Comparison of ENCODE assay signal across 1 cellular context in the genomic region with DNA sequence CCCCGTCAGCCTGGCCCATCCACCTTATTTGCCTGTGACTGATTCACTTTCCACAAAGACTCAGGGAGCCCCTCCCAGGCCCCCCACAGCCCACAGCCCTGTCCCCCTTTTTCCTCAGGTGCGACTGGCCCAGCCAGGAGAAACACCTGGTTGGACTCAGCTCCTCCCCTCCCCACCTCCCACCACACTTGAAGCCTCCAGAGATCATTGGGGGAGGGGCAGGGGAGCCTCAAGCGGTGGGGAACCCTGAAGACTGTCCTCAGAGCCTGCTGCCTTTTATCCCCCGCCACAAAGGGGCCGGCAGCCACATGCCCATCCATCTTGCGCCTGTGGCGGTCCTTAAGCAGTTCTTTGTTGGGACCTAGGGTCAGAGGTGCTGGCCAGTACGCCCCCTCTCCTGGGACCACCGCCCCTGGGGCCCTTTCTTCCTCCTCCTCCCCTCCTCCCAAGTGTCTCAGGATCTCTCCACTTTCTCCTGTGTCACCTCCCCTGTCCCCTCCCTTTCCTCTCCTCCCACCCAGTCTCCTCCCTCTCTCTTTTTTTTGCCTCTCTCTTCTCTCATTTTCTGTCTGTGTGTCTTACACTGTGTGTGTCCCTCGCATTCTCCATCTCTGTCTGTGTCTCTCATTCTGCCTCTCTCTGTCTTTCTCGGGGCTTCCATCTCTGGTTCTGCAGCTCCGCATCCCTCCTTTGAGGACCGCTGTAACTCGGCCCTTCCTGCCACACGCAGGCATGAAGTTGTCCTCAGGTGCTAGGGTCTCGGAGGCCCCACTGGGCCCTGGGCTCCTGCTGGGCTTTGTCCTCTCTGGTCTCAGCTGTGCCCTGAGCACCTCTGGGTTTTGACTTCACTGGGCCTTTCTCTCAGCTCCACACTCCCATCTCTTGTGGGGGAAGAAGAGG.
TF ChIP-seq lines count a peak whose summit lies in the region.

No MANE protein-coding gene starts in this region.

TF ChIP-seq in WTC11, 78 proteins besides CTCF, POLR2A, EP300 and RAD21 (continues in another document):
- TF ChIP-seq, protein P1, sequence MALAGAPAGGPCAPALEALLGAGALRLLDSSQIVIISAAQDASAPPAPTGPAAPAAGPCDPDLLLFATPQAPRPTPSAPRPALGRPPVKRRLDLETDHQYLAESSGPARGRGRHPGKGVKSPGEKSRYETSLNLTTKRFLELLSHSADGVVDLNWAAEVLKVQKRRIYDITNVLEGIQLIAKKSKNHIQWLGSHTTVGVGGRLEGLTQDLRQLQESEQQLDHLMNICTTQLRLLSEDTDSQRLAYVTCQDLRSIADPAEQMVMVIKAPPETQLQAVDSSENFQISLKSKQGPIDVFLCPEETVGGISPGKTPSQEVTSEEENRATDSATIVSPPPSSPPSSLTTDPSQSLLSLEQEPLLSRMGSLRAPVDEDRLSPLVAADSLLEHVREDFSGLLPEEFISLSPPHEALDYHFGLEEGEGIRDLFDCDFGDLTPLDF (CRISPR knock-in tag; IDR thresholded peaks at IDR 0.05) = no peak
- no peak for TF ChIP-seq GTF2I (CRISPR knock-in tag; conservative IDR thresholded peaks at IDR 0.05)
- TF ChIP-seq SOX15 (CRISPR knock-in tag; IDR thresholded peaks at IDR 0.05) = no peak
- TF ChIP-seq ZNF416 (CRISPR knock-in tag; IDR thresholded peaks at IDR 0.05) = no peak
- TF ChIP-seq, protein P2, sequence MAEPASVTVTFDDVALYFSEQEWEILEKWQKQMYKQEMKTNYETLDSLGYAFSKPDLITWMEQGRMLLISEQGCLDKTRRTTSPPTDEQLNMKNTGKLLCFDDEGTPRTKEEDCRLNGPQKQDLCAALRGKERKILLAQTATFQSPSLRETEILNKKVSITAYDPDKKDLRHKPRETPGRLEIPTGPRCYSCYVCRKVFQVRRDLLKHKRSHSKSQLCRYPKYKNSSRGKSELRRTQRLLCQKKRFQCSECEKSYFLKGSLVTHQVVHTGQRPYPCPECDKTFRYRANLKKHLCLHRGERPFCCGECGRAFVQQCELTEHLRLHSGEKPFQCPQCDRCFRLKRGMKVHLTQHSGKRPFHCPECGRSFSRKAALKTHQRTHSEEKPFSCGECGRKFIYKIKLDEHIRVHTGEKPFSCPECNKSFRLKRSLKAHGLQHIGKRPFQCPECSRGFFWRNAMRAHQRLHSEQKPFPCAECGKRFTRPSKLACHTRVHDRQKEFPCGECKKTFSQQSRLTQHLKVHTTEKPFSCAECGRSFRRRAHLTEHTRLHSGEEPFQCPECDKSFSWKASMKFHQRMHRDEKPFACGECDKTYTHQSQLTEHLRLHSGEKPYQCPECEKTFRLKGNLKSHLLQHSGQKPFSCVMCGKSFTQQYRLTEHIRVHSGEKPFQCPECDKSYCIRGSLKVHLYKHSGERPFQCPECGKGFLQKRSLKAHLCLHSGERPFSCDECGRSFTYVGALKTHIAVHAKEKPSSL (CRISPR knock-in tag; conservative IDR thresholded peaks at IDR 0.05) = no peak
- TF ChIP-seq, protein P3, sequence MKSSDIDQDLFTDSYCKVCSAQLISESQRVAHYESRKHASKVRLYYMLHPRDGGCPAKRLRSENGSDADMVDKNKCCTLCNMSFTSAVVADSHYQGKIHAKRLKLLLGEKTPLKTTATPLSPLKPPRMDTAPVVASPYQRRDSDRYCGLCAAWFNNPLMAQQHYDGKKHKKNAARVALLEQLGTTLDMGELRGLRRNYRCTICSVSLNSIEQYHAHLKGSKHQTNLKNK (CRISPR knock-in tag; IDR thresholded peaks at IDR 0.05) = no peak
- TF ChIP-seq SP1 (CRISPR knock-in tag; conservative IDR thresholded peaks at IDR 0.05) = peak; percentile 67
- TF ChIP-seq, protein P4, sequence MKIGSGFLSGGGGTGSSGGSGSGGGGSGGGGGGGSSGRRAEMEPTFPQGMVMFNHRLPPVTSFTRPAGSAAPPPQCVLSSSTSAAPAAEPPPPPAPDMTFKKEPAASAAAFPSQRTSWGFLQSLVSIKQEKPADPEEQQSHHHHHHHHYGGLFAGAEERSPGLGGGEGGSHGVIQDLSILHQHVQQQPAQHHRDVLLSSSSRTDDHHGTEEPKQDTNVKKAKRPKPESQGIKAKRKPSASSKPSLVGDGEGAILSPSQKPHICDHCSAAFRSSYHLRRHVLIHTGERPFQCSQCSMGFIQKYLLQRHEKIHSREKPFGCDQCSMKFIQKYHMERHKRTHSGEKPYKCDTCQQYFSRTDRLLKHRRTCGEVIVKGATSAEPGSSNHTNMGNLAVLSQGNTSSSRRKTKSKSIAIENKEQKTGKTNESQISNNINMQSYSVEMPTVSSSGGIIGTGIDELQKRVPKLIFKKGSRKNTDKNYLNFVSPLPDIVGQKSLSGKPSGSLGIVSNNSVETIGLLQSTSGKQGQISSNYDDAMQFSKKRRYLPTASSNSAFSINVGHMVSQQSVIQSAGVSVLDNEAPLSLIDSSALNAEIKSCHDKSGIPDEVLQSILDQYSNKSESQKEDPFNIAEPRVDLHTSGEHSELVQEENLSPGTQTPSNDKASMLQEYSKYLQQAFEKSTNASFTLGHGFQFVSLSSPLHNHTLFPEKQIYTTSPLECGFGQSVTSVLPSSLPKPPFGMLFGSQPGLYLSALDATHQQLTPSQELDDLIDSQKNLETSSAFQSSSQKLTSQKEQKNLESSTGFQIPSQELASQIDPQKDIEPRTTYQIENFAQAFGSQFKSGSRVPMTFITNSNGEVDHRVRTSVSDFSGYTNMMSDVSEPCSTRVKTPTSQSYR (CRISPR knock-in tag; IDR thresholded peaks at IDR 0.05) = peak; percentile 98
- TF ChIP-seq, protein P5, sequence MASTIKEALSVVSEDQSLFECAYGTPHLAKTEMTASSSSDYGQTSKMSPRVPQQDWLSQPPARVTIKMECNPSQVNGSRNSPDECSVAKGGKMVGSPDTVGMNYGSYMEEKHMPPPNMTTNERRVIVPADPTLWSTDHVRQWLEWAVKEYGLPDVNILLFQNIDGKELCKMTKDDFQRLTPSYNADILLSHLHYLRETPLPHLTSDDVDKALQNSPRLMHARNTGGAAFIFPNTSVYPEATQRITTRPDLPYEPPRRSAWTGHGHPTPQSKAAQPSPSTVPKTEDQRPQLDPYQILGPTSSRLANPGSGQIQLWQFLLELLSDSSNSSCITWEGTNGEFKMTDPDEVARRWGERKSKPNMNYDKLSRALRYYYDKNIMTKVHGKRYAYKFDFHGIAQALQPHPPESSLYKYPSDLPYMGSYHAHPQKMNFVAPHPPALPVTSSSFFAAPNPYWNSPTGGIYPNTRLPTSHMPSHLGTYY (CRISPR knock-in tag; IDR thresholded peaks at IDR 0.05) = no peak
- peak; percentile 61; the same call in 1 of the 2 replicates for TF ChIP-seq FOXK1 (CRISPR knock-in tag; IDR thresholded peaks at IDR 0.05)
- no peak for TF ChIP-seq IRF2 (CRISPR knock-in tag; IDR thresholded peaks at IDR 0.05; ENCODE audit: borderline replicate concordance, low read depth)
- no peak for TF ChIP-seq SMAD3 (CRISPR knock-in tag; IDR thresholded peaks at IDR 0.05; ENCODE audit: borderline replicate concordance)
- TF ChIP-seq, protein P6, sequence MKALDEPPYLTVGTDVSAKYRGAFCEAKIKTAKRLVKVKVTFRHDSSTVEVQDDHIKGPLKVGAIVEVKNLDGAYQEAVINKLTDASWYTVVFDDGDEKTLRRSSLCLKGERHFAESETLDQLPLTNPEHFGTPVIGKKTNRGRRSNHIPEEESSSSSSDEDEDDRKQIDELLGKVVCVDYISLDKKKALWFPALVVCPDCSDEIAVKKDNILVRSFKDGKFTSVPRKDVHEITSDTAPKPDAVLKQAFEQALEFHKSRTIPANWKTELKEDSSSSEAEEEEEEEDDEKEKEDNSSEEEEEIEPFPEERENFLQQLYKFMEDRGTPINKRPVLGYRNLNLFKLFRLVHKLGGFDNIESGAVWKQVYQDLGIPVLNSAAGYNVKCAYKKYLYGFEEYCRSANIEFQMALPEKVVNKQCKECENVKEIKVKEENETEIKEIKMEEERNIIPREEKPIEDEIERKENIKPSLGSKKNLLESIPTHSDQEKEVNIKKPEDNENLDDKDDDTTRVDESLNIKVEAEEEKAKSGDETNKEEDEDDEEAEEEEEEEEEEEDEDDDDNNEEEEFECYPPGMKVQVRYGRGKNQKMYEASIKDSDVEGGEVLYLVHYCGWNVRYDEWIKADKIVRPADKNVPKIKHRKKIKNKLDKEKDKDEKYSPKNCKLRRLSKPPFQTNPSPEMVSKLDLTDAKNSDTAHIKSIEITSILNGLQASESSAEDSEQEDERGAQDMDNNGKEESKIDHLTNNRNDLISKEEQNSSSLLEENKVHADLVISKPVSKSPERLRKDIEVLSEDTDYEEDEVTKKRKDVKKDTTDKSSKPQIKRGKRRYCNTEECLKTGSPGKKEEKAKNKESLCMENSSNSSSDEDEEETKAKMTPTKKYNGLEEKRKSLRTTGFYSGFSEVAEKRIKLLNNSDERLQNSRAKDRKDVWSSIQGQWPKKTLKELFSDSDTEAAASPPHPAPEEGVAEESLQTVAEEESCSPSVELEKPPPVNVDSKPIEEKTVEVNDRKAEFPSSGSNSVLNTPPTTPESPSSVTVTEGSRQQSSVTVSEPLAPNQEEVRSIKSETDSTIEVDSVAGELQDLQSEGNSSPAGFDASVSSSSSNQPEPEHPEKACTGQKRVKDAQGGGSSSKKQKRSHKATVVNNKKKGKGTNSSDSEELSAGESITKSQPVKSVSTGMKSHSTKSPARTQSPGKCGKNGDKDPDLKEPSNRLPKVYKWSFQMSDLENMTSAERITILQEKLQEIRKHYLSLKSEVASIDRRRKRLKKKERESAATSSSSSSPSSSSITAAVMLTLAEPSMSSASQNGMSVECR (CRISPR knock-in tag; IDR thresholded peaks at IDR 0.05; ENCODE audit: borderline replicate concordance) = no peak
- peak; percentile 31; the same call in 1 of the 2 replicates for TF ChIP-seq ZNF423 (CRISPR knock-in tag; IDR thresholded peaks at IDR 0.05)
- TF ChIP-seq TEAD4 (CRISPR knock-in tag; IDR thresholded peaks at IDR 0.05) = no peak
- 0 out of 2 replicates have a peak, but pooled peaks have one; percentile 76 for TF ChIP-seq ZNF219 (CRISPR knock-in tag; IDR thresholded peaks at IDR 0.05; ENCODE audit: borderline replicate concordance)
- TF ChIP-seq ZNF263 (CRISPR knock-in tag; IDR thresholded peaks at IDR 0.05; ENCODE audit: low read depth) = no peak
- TF ChIP-seq, protein P7, sequence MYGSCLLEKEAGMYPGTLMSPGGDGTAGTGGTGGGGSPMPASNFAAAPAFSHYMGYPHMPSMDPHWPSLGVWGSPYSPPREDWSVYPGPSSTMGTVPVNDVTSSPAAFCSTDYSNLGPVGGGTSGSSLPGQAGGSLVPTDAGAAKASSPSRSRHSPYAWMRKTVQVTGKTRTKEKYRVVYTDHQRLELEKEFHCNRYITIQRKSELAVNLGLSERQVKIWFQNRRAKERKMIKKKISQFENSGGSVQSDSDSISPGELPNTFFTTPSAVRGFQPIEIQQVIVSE (CRISPR knock-in tag; IDR thresholded peaks at IDR 0.05; ENCODE audit: borderline replicate concordance) = no peak
- peak; percentile 79; the same call in 1 of the 2 replicates for TF ChIP-seq TEAD1 (CRISPR knock-in tag; IDR thresholded peaks at IDR 0.05)
- TF ChIP-seq ELF4 (CRISPR knock-in tag; IDR thresholded peaks at IDR 0.05; ENCODE audit: low read depth) = no peak
- no peak for TF ChIP-seq ZNF232 (CRISPR knock-in tag; IDR thresholded peaks at IDR 0.05)
- TF ChIP-seq NR2C2 (CRISPR knock-in tag; IDR thresholded peaks at IDR 0.05) = no peak
- no peak for TF ChIP-seq RELA (CRISPR knock-in tag; IDR thresholded peaks at IDR 0.05; ENCODE audit: borderline replicate concordance)
- no peak for TF ChIP-seq OVOL2 (CRISPR knock-in tag; IDR thresholded peaks at IDR 0.05; ENCODE audit: borderline replicate concordance)
- peak; percentile 55; the same call in 1 of the 2 replicates for TF ChIP-seq CREM (CRISPR knock-in tag; IDR thresholded peaks at IDR 0.05)
- TF ChIP-seq, protein P8, sequence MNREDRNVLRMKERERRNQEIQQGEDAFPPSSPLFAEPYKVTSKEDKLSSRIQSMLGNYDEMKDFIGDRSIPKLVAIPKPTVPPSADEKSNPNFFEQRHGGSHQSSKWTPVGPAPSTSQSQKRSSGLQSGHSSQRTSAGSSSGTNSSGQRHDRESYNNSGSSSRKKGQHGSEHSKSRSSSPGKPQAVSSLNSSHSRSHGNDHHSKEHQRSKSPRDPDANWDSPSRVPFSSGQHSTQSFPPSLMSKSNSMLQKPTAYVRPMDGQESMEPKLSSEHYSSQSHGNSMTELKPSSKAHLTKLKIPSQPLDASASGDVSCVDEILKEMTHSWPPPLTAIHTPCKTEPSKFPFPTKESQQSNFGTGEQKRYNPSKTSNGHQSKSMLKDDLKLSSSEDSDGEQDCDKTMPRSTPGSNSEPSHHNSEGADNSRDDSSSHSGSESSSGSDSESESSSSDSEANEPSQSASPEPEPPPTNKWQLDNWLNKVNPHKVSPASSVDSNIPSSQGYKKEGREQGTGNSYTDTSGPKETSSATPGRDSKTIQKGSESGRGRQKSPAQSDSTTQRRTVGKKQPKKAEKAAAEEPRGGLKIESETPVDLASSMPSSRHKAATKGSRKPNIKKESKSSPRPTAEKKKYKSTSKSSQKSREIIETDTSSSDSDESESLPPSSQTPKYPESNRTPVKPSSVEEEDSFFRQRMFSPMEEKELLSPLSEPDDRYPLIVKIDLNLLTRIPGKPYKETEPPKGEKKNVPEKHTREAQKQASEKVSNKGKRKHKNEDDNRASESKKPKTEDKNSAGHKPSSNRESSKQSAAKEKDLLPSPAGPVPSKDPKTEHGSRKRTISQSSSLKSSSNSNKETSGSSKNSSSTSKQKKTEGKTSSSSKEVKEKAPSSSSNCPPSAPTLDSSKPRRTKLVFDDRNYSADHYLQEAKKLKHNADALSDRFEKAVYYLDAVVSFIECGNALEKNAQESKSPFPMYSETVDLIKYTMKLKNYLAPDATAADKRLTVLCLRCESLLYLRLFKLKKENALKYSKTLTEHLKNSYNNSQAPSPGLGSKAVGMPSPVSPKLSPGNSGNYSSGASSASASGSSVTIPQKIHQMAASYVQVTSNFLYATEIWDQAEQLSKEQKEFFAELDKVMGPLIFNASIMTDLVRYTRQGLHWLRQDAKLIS (CRISPR knock-in tag; IDR thresholded peaks at IDR 0.05; ENCODE audit: borderline replicate concordance) = no peak
- TF ChIP-seq ETV6 (CRISPR knock-in tag; IDR thresholded peaks at IDR 0.05) = peak; percentile 49; the same call in 1 of the 2 replicates
- TF ChIP-seq, protein P9, sequence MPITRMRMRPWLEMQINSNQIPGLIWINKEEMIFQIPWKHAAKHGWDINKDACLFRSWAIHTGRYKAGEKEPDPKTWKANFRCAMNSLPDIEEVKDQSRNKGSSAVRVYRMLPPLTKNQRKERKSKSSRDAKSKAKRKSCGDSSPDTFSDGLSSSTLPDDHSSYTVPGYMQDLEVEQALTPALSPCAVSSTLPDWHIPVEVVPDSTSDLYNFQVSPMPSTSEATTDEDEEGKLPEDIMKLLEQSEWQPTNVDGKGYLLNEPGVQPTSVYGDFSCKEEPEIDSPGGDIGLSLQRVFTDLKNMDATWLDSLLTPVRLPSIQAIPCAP (CRISPR knock-in tag; IDR thresholded peaks at IDR 0.05) = no peak
- no peak for TF ChIP-seq ZBTB21 (CRISPR knock-in tag; IDR thresholded peaks at IDR 0.05; ENCODE audit: borderline replicate concordance)
- no peak for TF ChIP-seq MXD4 (CRISPR knock-in tag; IDR thresholded peaks at IDR 0.05; ENCODE audit: borderline replicate concordance)
- TF ChIP-seq, protein P10, sequence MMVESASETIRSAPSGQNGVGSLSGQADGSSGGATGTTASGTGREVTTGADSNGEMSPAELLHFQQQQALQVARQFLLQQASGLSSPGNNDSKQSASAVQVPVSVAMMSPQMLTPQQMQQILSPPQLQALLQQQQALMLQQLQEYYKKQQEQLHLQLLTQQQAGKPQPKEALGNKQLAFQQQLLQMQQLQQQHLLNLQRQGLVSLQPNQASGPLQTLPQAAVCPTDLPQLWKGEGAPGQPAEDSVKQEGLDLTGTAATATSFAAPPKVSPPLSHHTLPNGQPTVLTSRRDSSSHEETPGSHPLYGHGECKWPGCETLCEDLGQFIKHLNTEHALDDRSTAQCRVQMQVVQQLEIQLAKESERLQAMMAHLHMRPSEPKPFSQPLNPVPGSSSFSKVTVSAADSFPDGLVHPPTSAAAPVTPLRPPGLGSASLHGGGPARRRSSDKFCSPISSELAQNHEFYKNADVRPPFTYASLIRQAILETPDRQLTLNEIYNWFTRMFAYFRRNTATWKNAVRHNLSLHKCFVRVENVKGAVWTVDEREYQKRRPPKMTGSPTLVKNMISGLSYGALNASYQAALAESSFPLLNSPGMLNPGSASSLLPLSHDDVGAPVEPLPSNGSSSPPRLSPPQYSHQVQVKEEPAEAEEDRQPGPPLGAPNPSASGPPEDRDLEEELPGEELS (CRISPR knock-in tag; IDR thresholded peaks at IDR 0.05) = peak; percentile 65; the same call in 1 of the 2 replicates
- TF ChIP-seq NFATC4 (CRISPR knock-in tag; IDR thresholded peaks at IDR 0.05) = no peak
